18 cellular contexts compared by ENCODE assay signal in genomic region chr7:77859343-77859742, GRCh38.
DNase-seq lines count a peak whose midpoint lies in the region; ATAC-seq and TF ChIP-seq lines count a peak whose summit lies in the region.
"Had no signal": no experiment of that assay in that cellular context is flagged by ENCODE, and none has a peak within 500 bp of the region (broad histone marks: within the 10 kb centered on the region; RNA-seq: fewer than 3 reads in every experiment).

No MANE protein-coding gene starts in this region.

- H3K27me3 Mint-ChIP-seq in CD4-positive, CD25-positive, alpha-beta regulatory T cell, result no peaks in the 10 kb centered on the region
- no peaks in the 10 kb centered on the region for H3K27me3 Mint-ChIP-seq in naive B cell
- H3K27me3 Mint-ChIP-seq in progenitor cell of endocrine pancreas, result no peaks in the 10 kb centered on the region

- H3K36me3 ChIP-seq in CD4-positive, CD25-positive, alpha-beta regulatory T cell (ENCODE audit: control insufficient read depth, insufficient read depth, low read length), result peaks cover 7% of the 10 kb centered on the region
- H3K36me3 ChIP-seq in OCI-LY7 (ENCODE audit: insufficient read depth, low read length), result peaks cover 37% of the 10 kb centered on the region

- no peak for ATAC-seq in CD4-positive, CD25-positive, alpha-beta regulatory T cell (ENCODE audit: low read depth in 2 of 2)
- peak; percentile 32 for ATAC-seq in GM18511 (IDR thresholded peaks at IDR 0.05; ENCODE audit: unreplicated experiment)
- ATAC-seq in naive B cell (ENCODE audit: low read depth in 2 of 2), result peak; percentile 85 to 86
- ATAC-seq in GM21737 (IDR thresholded peaks at IDR 0.05; ENCODE audit: unreplicated experiment), result no peak
- ATAC-seq in GM21447 (IDR thresholded peaks at IDR 0.05; ENCODE audit: unreplicated experiment), result no peak
- ATAC-seq in HG02981 (IDR thresholded peaks at IDR 0.05; ENCODE audit: unreplicated experiment), result no peak
- ATAC-seq: A549 had no signal

- peaks cover 33% of the 10 kb centered on the region; the same call in 1 of the 2 replicates for H4K20me1 ChIP-seq in OCI-LY7 (ENCODE audit: insufficient read depth, low read length)

- H3K9me2 ChIP-seq in OCI-LY7 (ENCODE audit: insufficient read depth, low read length), result no peaks in the 10 kb centered on the region

- peak overlapping the region in 1 of 4 donors; percentile 0 for H3K4me3 Mint-ChIP-seq in CD4-positive, CD25-positive, alpha-beta regulatory T cell
- H3K4me3 Mint-ChIP-seq in naive B cell (peak overlapping the region in 7 of 8 donors; percentile 12 to 66 (median 59)), progenitor cell of endocrine pancreas (ENCODE audit: low read depth) (no peak overlapping the region)
- H3K4me3 Mint-ChIP-seq: HFFc6 had no signal

- H3K4me1 Mint-ChIP-seq in CD4-positive, CD25-positive, alpha-beta regulatory T cell, result peaks cover 29 to 71% (median 55%) of the 10 kb centered on the region in 4 donors
- peaks cover 40 to 53% (median 50%) of the 10 kb centered on the region in 3 donors for H3K4me1 Mint-ChIP-seq in naive B cell
- peaks cover 15% of the 10 kb centered on the region for H3K4me1 Mint-ChIP-seq in progenitor cell of endocrine pancreas (ENCODE audit: low read depth)

- no peak for DNase-seq in CD4-positive, CD25-positive, alpha-beta regulatory T cell
- DNase-seq in OCI-LY7 (ENCODE audit: low spot score) (peak; percentile 19), naive B cell (peak; percentile 37), progenitor cell of endocrine pancreas (ENCODE audit: low spot score, unreplicated experiment) (no peak)
- DNase-seq: DMS53, HFFc6, KG1, NCI-H1092 treated with DMSO at 0.1 percent for 48 hours, NCI-H187, NCI-H226, NCI-H524 treated with DMSO at 0.1 percent for 48 hours had no signal

- TF ChIP-seq CTCF in OCI-LY7 (conservative IDR thresholded peaks at IDR 0.05; ENCODE audit: low read length) (no peak), progenitor cell of endocrine pancreas (IDR thresholded peaks at IDR 0.05; ENCODE audit: unreplicated experiment) (no peak)

- H3K4me2 ChIP-seq in OCI-LY7 (ENCODE audit: low read length), result peak overlapping the region; percentile 39
- H3K4me2 ChIP-seq: A549 had no signal

- no peak overlapping the region for H3K27ac ChIP-seq in CD4-positive, CD25-positive, alpha-beta regulatory T cell (ENCODE audit: insufficient read depth, low read length, poor library complexity, severe bottlenecking)
- peak overlapping the region; percentile 33 for H3K27ac ChIP-seq in OCI-LY7 (ENCODE audit: low read depth, low read length, poor library complexity, severe bottlenecking)
- H3K27ac ChIP-seq: A549, C4-2B, RWPE1 had no signal

- H3K9me3 Mint-ChIP-seq in CD4-positive, CD25-positive, alpha-beta regulatory T cell, result peaks cover 0 to 1% (median 0%) of the 10 kb centered on the region in 7 donors
- H3K9me3 Mint-ChIP-seq in naive B cell, result no peaks in the 10 kb centered on the region
- no peaks in the 10 kb centered on the region for H3K9me3 Mint-ChIP-seq in progenitor cell of endocrine pancreas (ENCODE audit: low read depth)
- H3K9me3 Mint-ChIP-seq: HFFc6 had no signal

- CTCF ChIA-PET in OCI-LY7 (lab: Charles Lee; ENCODE audit: unreplicated experiment), result no interaction called here

- POLR2A ChIA-PET in OCI-LY7 (lab: Charles Lee), result interaction anchor here (0.5 to 0.7 kb wide), 3 partner anchors 8 to 457 kb away, joined by 3 to 10 read pairs (median 7); no protein-coding TSS in a partner anchor

- intact Hi-C loops in OCI-LY7 (cut with micrococcal nuclease; ENCODE audit: unreplicated experiment), result no loop called here

- no peak overlapping the region for H2AFZ ChIP-seq in OCI-LY7 (ENCODE audit: low read length)

- H3K27me3 ChIP-seq in CD4-positive, CD25-positive, alpha-beta regulatory T cell (ENCODE audit: control insufficient read depth, insufficient read depth, low read length), result no peaks in the 10 kb centered on the region

- peak overlapping the region; percentile 5 to 72 (median 28) for H3K27ac Mint-ChIP-seq in CD4-positive, CD25-positive, alpha-beta regulatory T cell
- H3K27ac Mint-ChIP-seq in naive B cell, result peak overlapping the region in 4 of 6 donors; percentile 32 to 91 (median 72)
- H3K27ac Mint-ChIP-seq in progenitor cell of endocrine pancreas, result no peak overlapping the region
- H3K27ac Mint-ChIP-seq: HFFc6 had no signal

- H3K4me1 ChIP-seq in CD4-positive, CD25-positive, alpha-beta regulatory T cell (ENCODE audit: control insufficient read depth, insufficient read depth, low read length, poor library complexity, severe bottlenecking), result peaks cover 32% of the 10 kb centered on the region
- H3K4me1 ChIP-seq in OCI-LY7 (ENCODE audit: insufficient read depth, low read length, poor library complexity, severe bottlenecking), result peaks cover 35% of the 10 kb centered on the region

- H3K9me3 ChIP-seq in CD4-positive, CD25-positive, alpha-beta regulatory T cell (ENCODE audit: control insufficient read depth in 2 of 2, low read length in 2 of 2), result no peaks in the 10 kb centered on the region
- H3K9me3 ChIP-seq in OCI-LY7 (ENCODE audit: low read length), result no peaks in the 10 kb centered on the region
- H3K9me3 ChIP-seq: A549 had no signal

- no peak overlapping the region for H3K4me3 ChIP-seq in CD4-positive, CD25-positive, alpha-beta regulatory T cell (ENCODE audit: low read depth, low read length)
- no peak overlapping the region for H3K4me3 ChIP-seq in OCI-LY7 (ENCODE audit: low read depth, low read length, poor library complexity, severe bottlenecking)
- H3K4me3 ChIP-seq: A549 had no signal

- no TSS peak for BruUV-seq in OCI-LY7 (replicated peaks; lab: Mats Ljungman, UMichigan)

- H3K36me3 Mint-ChIP-seq in CD4-positive, CD25-positive, alpha-beta regulatory T cell, result peaks cover 13% of the 10 kb centered on the region
- H3K36me3 Mint-ChIP-seq in naive B cell (peaks cover under 1 to 6% of the 10 kb centered on the region in 2 donors), progenitor cell of endocrine pancreas (ENCODE audit: insufficient read depth) (no peaks in the 10 kb centered on the region)

- H3K79me2 ChIP-seq in OCI-LY7 (ENCODE audit: insufficient read depth, low read depth, low read length), result peaks cover 89% of the 10 kb centered on the region

Comparison
In these comparisons a context has a peak if more than half of its experiments do, and no peak if none do; other contexts are left out.
1. ATAC-seq: peak in GM18511 (single experiment) and naive B cell (2 of 2); none in CD4-positive, CD25-positive, alpha-beta regulatory T cell (0 of 2), GM21737 (single experiment), GM21447 (single experiment) and HG02981 (single experiment).
2. DNase-seq: peak in OCI-LY7 (single experiment) and naive B cell (single experiment); none in CD4-positive, CD25-positive, alpha-beta regulatory T cell (0 of 3) and progenitor cell of endocrine pancreas (single experiment).